Comparison of ENCODE assay signal across 1 cellular context in genomic region chr3:184811663-184811998, GRCh38.
TF ChIP-seq lines count a peak whose summit lies in the region.

No MANE protein-coding gene starts in this region.

TF ChIP-seq in GM23338, 12 proteins besides CTCF, POLR2A, EP300 and RAD21 (continued from another document):
- TF ChIP-seq REST (IDR thresholded peaks at IDR 0.05; ENCODE audit: unreplicated experiment) (no peak), EZH2phosphoT487 (IDR thresholded peaks at IDR 0.05; ENCODE audit: unreplicated experiment) (no peak), ZNF331 (CRISPR knock-in tag; IDR thresholded peaks at IDR 0.05; ENCODE audit: low read depth) (no peak), NANOG (IDR thresholded peaks at IDR 0.05; ENCODE audit: borderline replicate concordance) (no peak), POLR2AphosphoS5 (IDR thresholded peaks at IDR 0.05; ENCODE audit: low read depth) (no peak)
TF ChIP-seq in GM23338: peak in this region for 0.
